ENCODE assay signal across 1 cellular context in genomic region chr7:156064921-156065386, GRCh38.
TF ChIP-seq lines count a peak whose summit lies in the region.

No MANE protein-coding gene starts in this region.

TF ChIP-seq in SK-N-SH treated with all-trans-retinoic acid at 6 μM for 48 hours, 23 proteins besides CTCF, POLR2A, EP300 and RAD21 (continued from another document):
- TF ChIP-seq GLIS3 (CRISPR knock-in tag; IDR thresholded peaks at IDR 0.05) (no peak), SNAI2 (CRISPR knock-in tag; IDR thresholded peaks at IDR 0.05) (no peak), TOX (CRISPR knock-in tag; IDR thresholded peaks at IDR 0.05; ENCODE audit: borderline replicate concordance) (no peak), ZNF565 (CRISPR knock-in tag; conservative IDR thresholded peaks at IDR 0.05; ENCODE audit: low read depth) (no peak), RARB (CRISPR knock-in tag; IDR thresholded peaks at IDR 0.05) (no peak), ZNF70 (CRISPR knock-in tag; IDR thresholded peaks at IDR 0.05) (no peak), POU6F1 (CRISPR knock-in tag; IDR thresholded peaks at IDR 0.05; ENCODE audit: borderline replicate concordance, low read depth) (no peak), ZFP30 (CRISPR knock-in tag; IDR thresholded peaks at IDR 0.05) (no peak), ZNF8 (CRISPR knock-in tag; IDR thresholded peaks at IDR 0.05) (no peak), ISL1 (CRISPR knock-in tag; IDR thresholded peaks at IDR 0.05) (no peak), ZFP3 (CRISPR knock-in tag; IDR thresholded peaks at IDR 0.05) (no peak)
- TF ChIP-seq, protein P1, sequence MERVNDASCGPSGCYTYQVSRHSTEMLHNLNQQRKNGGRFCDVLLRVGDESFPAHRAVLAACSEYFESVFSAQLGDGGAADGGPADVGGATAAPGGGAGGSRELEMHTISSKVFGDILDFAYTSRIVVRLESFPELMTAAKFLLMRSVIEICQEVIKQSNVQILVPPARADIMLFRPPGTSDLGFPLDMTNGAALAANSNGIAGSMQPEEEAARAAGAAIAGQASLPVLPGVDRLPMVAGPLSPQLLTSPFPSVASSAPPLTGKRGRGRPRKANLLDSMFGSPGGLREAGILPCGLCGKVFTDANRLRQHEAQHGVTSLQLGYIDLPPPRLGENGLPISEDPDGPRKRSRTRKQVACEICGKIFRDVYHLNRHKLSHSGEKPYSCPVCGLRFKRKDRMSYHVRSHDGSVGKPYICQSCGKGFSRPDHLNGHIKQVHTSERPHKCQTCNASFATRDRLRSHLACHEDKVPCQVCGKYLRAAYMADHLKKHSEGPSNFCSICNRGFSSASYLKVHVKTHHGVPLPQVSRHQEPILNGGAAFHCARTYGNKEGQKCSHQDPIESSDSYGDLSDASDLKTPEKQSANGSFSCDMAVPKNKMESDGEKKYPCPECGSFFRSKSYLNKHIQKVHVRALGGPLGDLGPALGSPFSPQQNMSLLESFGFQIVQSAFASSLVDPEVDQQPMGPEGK (CRISPR knock-in tag; IDR thresholded peaks at IDR 0.05; ENCODE audit: borderline replicate concordance), result no peak
- TF ChIP-seq, protein P2, sequence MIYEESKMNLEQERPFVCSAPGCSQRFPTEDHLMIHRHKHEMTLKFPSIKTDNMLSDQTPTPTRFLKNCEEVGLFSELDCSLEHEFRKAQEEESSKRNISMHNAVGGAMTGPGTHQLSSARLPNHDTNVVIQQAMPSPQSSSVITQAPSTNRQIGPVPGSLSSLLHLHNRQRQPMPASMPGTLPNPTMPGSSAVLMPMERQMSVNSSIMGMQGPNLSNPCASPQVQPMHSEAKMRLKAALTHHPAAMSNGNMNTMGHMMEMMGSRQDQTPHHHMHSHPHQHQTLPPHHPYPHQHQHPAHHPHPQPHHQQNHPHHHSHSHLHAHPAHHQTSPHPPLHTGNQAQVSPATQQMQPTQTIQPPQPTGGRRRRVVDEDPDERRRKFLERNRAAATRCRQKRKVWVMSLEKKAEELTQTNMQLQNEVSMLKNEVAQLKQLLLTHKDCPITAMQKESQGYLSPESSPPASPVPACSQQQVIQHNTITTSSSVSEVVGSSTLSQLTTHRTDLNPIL (CRISPR knock-in tag; IDR thresholded peaks at IDR 0.05; ENCODE audit: low read depth), result no peak
